Comparison of ENCODE assay signal across 1 cellular context in genomic region chr2:11541693-11542274, GRCh38.
TF ChIP-seq lines count a peak whose summit lies in the region.

No MANE protein-coding gene starts in this region.

TF ChIP-seq in HepG2, 621 proteins besides CTCF, POLR2A, EP300 and RAD21 (continued from another document and continues in another):
- TF ChIP-seq ARID5B (CRISPR knock-in tag; IDR thresholded peaks at IDR 0.05): no peak
- no peak for TF ChIP-seq PHF8 (CRISPR knock-in tag; IDR thresholded peaks at IDR 0.05)
- no peak for TF ChIP-seq ATF4 (CRISPR knock-in tag; IDR thresholded peaks at IDR 0.05)
- TF ChIP-seq ZSCAN30 (CRISPR knock-in tag; IDR thresholded peaks at IDR 0.05): no peak
- no peak for TF ChIP-seq MNT (IDR thresholded peaks at IDR 0.05)
- no peak for TF ChIP-seq EZH2 (conservative IDR thresholded peaks at IDR 0.05; ENCODE audit: low read depth, low read length)
- 0 out of 2 replicates have a peak, but pooled peaks have one; percentile 17 for TF ChIP-seq NAIF1 (CRISPR knock-in tag; IDR thresholded peaks at IDR 0.05; ENCODE audit: borderline replicate concordance)
- no peak for TF ChIP-seq HNRNPUL1 (IDR thresholded peaks at IDR 0.05; ENCODE audit: low read depth, low read length)
- no peak for TF ChIP-seq CBX5 (CRISPR knock-in tag; IDR thresholded peaks at IDR 0.05; ENCODE audit: borderline replicate concordance)
- TF ChIP-seq PCBP2 (optimal IDR thresholded peaks at IDR 0.05; ENCODE audit: low read depth, low read length, poor library complexity, severe bottlenecking): no peak
- no peak for TF ChIP-seq MAZ (IDR thresholded peaks at IDR 0.05; ENCODE audit: borderline replicate concordance, low read depth, low read length)
- TF ChIP-seq MAZ (CRISPR knock-in tag; IDR thresholded peaks at IDR 0.05; ENCODE audit: low read depth): peak; percentile 57
- no peak for TF ChIP-seq JUND (CRISPR knock-in tag; IDR thresholded peaks at IDR 0.05)
- TF ChIP-seq PLRG1 (conservative IDR thresholded peaks at IDR 0.05): no peak
- TF ChIP-seq ZNF441 (CRISPR knock-in tag; IDR thresholded peaks at IDR 0.05; ENCODE audit: borderline replicate concordance): peak; percentile 68; the same call in 1 of the 2 replicates
- TF ChIP-seq CREM (IDR thresholded peaks at IDR 0.05): no peak
- no peak for TF ChIP-seq CREM (CRISPR knock-in tag; IDR thresholded peaks at IDR 0.05)
- 0 out of 2 replicates have a peak, but pooled peaks have one; percentile 29 for TF ChIP-seq THAP7 (CRISPR knock-in tag; IDR thresholded peaks at IDR 0.05)
- TF ChIP-seq PRMT3 (CRISPR knock-in tag; IDR thresholded peaks at IDR 0.05; ENCODE audit: borderline replicate concordance, low read depth): 0 out of 2 replicates have a peak, but pooled peaks have one; percentile 4
- 0 out of 2 replicates have a peak, but pooled peaks have one; percentile 52 for TF ChIP-seq ZNF737 (CRISPR knock-in tag; IDR thresholded peaks at IDR 0.05; ENCODE audit: borderline replicate concordance)
- no peak for TF ChIP-seq ZNF780A (CRISPR knock-in tag; IDR thresholded peaks at IDR 0.05)
- no peak for TF ChIP-seq CENPX (CRISPR knock-in tag; IDR thresholded peaks at IDR 0.05)
- no peak for TF ChIP-seq ZNF704 (CRISPR knock-in tag; IDR thresholded peaks at IDR 0.05; ENCODE audit: borderline replicate concordance)
- 0 out of 2 replicates have a peak, but pooled peaks have one; percentile 34 for TF ChIP-seq ZNF788 (CRISPR knock-in tag; IDR thresholded peaks at IDR 0.05; ENCODE audit: borderline replicate concordance)
- no peak for TF ChIP-seq HOXA9 (CRISPR knock-in tag; IDR thresholded peaks at IDR 0.05; ENCODE audit: borderline replicate concordance)
- TF ChIP-seq REST (IDR thresholded peaks at IDR 0.05; ENCODE audit: borderline replicate concordance in 1 of 2, low read depth in 1 of 2, low read length in 2 of 2): no peak
- no peak for TF ChIP-seq SIX1 (CRISPR knock-in tag; IDR thresholded peaks at IDR 0.05; ENCODE audit: borderline replicate concordance)
- TF ChIP-seq JARID2 (CRISPR knock-in tag; IDR thresholded peaks at IDR 0.05; ENCODE audit: insufficient replicate concordance): no peak
- TF ChIP-seq ZNF687 (CRISPR knock-in tag; IDR thresholded peaks at IDR 0.05): peak; percentile 66
- no peak for TF ChIP-seq SMAD1 (CRISPR knock-in tag; IDR thresholded peaks at IDR 0.05; ENCODE audit: borderline replicate concordance, low read depth)
- no peak for TF ChIP-seq HNRNPH1 (optimal IDR thresholded peaks at IDR 0.05; ENCODE audit: low read depth, low read length)
- TF ChIP-seq ZBTB33 (CRISPR knock-in tag; IDR thresholded peaks at IDR 0.05): no peak
- TF ChIP-seq MEIS1 (CRISPR knock-in tag; IDR thresholded peaks at IDR 0.05; ENCODE audit: borderline replicate concordance): no peak
- no peak for TF ChIP-seq TEAD3 (CRISPR knock-in tag; optimal IDR thresholded peaks at IDR 0.05; ENCODE audit: borderline replicate concordance)
- no peak for TF ChIP-seq ZNF24 (IDR thresholded peaks at IDR 0.05)
- TF ChIP-seq ZNF724P (CRISPR knock-in tag; IDR thresholded peaks at IDR 0.05; ENCODE audit: borderline replicate concordance): 0 out of 2 replicates have a peak, but pooled peaks have one; percentile 12
- TF ChIP-seq CENPBD1 (CRISPR knock-in tag; IDR thresholded peaks at IDR 0.05; ENCODE audit: borderline replicate concordance, low read depth): no peak
- TF ChIP-seq ARID3A (IDR thresholded peaks at IDR 0.05; ENCODE audit: low read depth, low read length): no peak
- TF ChIP-seq SIX4 (CRISPR knock-in tag; IDR thresholded peaks at IDR 0.05): no peak
- TF ChIP-seq TCF12 (IDR thresholded peaks at IDR 0.05): no peak
- TF ChIP-seq TCF12 (CRISPR knock-in tag; IDR thresholded peaks at IDR 0.05): no peak
- TF ChIP-seq NFKB2 (CRISPR knock-in tag; IDR thresholded peaks at IDR 0.05; ENCODE audit: borderline replicate concordance): no peak
